In the genomic region with DNA sequence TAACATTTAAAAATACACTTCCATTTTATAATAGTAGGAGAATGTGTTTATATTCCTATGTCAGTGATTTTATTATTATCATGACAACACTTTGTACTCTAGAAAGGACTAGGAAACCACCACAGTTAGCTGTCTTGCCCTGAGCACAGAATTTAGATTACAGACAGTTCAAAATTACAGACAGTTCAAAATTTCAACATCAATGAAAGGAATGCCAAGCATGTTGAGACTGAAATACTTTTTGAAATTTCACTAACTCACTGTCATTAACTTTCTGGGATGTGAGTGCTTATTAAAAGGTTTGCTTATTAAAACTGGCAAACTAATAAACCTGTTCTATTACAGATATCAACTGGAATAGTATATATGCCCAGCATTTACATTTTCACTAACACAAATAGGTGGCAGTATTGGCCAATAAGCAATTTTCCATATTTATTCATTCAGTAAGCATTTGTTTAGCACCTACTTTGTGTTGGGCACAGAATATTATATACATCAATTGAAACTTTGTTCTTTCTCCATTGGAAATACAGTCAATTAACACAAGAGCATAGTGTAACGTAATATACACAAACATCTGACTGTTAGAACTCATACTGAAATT, we compare ENCODE assay signal across 13 cellular contexts.
DNase-seq lines count a peak whose midpoint lies in the region; ATAC-seq, FAIRE-seq and TF ChIP-seq lines count a peak whose summit lies in the region.
"Had no signal": no experiment of that assay in that cellular context is flagged by ENCODE, and none has a peak within 500 bp of the region (broad histone marks: within the 10 kb centered on the region; RNA-seq: fewer than 3 reads in every experiment).

No MANE protein-coding gene starts in this region.

- DNase-seq in GM12892 (ENCODE audit: insufficient read length): no peak
- DNase-seq in RWPE1 (ENCODE audit: low spot score): no peak
- DNase-seq in foreskin keratinocyte: no peak
- DNase-seq in Right ventricle myocardium superior: no peak
- no peak for DNase-seq in activated CD4-positive, alpha-beta T cell treated with anti-CD3 and anti-CD28 coated beads, Interleukin-2, amount 10 ng/mL, durations not matched to agents 24 days and 14 days
- DNase-seq: activated effector memory CD4-positive, alpha-beta T cell treated with Interleukin-2 at 50 U/mL for 16 hours; stimulated activated CD8-positive, alpha-beta memory T cell treated with anti-CD3 and anti-CD28 coated beads, Interleukin-4, amount 100 ng/mL, for 48 hours; T-cell had no signal

- H3K4me3 Mint-ChIP-seq in activated CD4-positive, alpha-beta T cell treated with anti-CD3 and anti-CD28 coated beads, Interleukin-2, amount 10 ng/mL, durations not matched to agents 24 days and 14 days: no peak overlapping the region
- H3K4me3 Mint-ChIP-seq: T-cell had no signal

- no peaks in the 10 kb centered on the region for H3K9me3 Mint-ChIP-seq in activated CD4-positive, alpha-beta T cell treated with anti-CD3 and anti-CD28 coated beads, Interleukin-2, amount 10 ng/mL, durations not matched to agents 24 days and 14 days
- H3K9me3 Mint-ChIP-seq: T-cell had no signal

- no peaks in the 10 kb centered on the region for H3K27me3 ChIP-seq in foreskin keratinocyte
- H3K27me3 ChIP-seq: upper lobe of right lung had no signal

- no peak for TF ChIP-seq POLR2A in GM12892 (IDR thresholded peaks at IDR 0.05; ENCODE audit: low read depth, low read length)

- no peaks in the 10 kb centered on the region for H3K27me3 Mint-ChIP-seq in activated CD4-positive, alpha-beta T cell treated with anti-CD3 and anti-CD28 coated beads, Interleukin-2, amount 10 ng/mL, durations not matched to agents 24 days and 14 days
- H3K27me3 Mint-ChIP-seq: T-cell had no signal

- peak; percentile 46 for FAIRE-seq in A204.1 (lab: Jason Lieb, UNC)
- FAIRE-seq in GM12892 (lab: Jason Lieb, UNC): peak; percentile 61

- H3K27ac ChIP-seq in RWPE1 (no peak overlapping the region), foreskin keratinocyte (peak overlapping the region; percentile 36)
- H3K27ac ChIP-seq: parathyroid adenoma, upper lobe of right lung had no signal

- TF ChIP-seq CTCF in RWPE1 (conservative IDR thresholded peaks at IDR 0.05; ENCODE audit: low read depth): peak; percentile 28; the same call in 1 of the 2 replicates
- peak; percentile 60 for TF ChIP-seq CTCF in foreskin keratinocyte (conservative IDR thresholded peaks at IDR 0.05)

- ATAC-seq in foreskin keratinocyte (no peak), HG02759 (IDR thresholded peaks at IDR 0.05; ENCODE audit: unreplicated experiment) (no peak), Right ventricle myocardium superior (ENCODE audit: poor library complexity) (no peak), GM18907 (IDR thresholded peaks at IDR 0.05; ENCODE audit: unreplicated experiment) (no peak)
- ATAC-seq: T-cell, upper lobe of right lung had no signal

- CTCF ChIA-PET in RWPE1 (lab: Yijun Ruan, JAX): interaction anchor here (1.2 kb wide), 1 partner anchor 38 kb away, joined by 3 read pairs; no protein-coding TSS in a partner anchor

- H3K27ac Mint-ChIP-seq in activated CD4-positive, alpha-beta T cell treated with anti-CD3 and anti-CD28 coated beads, Interleukin-2, amount 10 ng/mL, durations not matched to agents 24 days and 14 days: no peak overlapping the region
- H3K27ac Mint-ChIP-seq: T-cell had no signal

- H3K36me3 Mint-ChIP-seq in activated CD4-positive, alpha-beta T cell treated with anti-CD3 and anti-CD28 coated beads, Interleukin-2, amount 10 ng/mL, durations not matched to agents 24 days and 14 days (ENCODE audit: low read depth): no peaks in the 10 kb centered on the region

- peaks cover 20% of the 10 kb centered on the region for H3K4me1 Mint-ChIP-seq in activated CD4-positive, alpha-beta T cell treated with anti-CD3 and anti-CD28 coated beads, Interleukin-2, amount 10 ng/mL, durations not matched to agents 24 days and 14 days

- intact Hi-C loops in Right ventricle myocardium superior (cut with DNase I): no loop called here
- intact Hi-C loops in activated CD4-positive, alpha-beta T cell treated with anti-CD3 and anti-CD28 coated beads, Interleukin-2, amount 10 ng/mL, durations not matched to agents 24 days and 14 days (cut with micrococcal nuclease): no loop called here

- POLR2A ChIA-PET in RWPE1 (lab: Yijun Ruan, JAX; ENCODE audit: low non-redundant PET): no interaction called here

- peaks cover 24% of the 10 kb centered on the region for H3K4me1 ChIP-seq in foreskin keratinocyte
- H3K4me1 ChIP-seq: parathyroid adenoma had no signal
